In the genomic region with DNA sequence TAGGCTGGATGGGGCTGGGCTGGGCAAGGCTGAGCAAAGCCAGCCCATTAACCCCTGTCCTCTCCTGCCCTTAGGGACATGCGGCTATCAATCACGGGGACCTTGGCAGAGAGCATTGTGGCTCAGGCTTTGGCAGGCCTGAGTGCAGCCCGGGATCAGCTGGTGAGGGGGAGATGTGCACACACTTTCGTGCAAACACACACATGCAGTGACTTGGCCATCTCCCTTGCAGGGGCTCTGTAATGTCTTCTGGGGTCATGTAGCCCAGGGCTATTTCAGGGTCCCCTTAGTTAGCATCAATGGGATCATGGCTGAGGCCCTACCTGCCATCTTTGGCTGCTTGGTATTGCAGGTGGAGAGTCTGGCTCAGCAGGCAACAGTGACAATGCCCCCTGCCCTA, we compare ENCODE assay signal across 19 cellular contexts. TPM values are rescaled to one million over a fixed set of nuclear protein-coding genes. Genes with fewer than 3 reads are reported as not detected.
DNase-seq lines count a peak whose midpoint lies in the region; ATAC-seq, FAIRE-seq and TF ChIP-seq lines count a peak whose summit lies in the region.
"Had no signal": no experiment of that assay in that cellular context is flagged by ENCODE, and none has a peak within 500 bp of the region (broad histone marks: within the 10 kb centered on the region; RNA-seq: fewer than 3 reads in every experiment).

No MANE protein-coding gene starts in this region.

- no peaks in the 10 kb centered on the region for H3K27me3 ChIP-seq in CD8-positive, alpha-beta T cell (ENCODE audit: insufficient read depth, low read length)
- peaks cover 39% of the 10 kb centered on the region for H3K27me3 ChIP-seq in astrocyte (ENCODE audit: insufficient read depth, low read length)

- intact Hi-C loops in CD8-positive, alpha-beta T cell (cut with DNase I, micrococcal nuclease) = no loop called here

- no peak for DNase-seq in CD8-positive, alpha-beta T cell
- DNase-seq in GM20000 (ENCODE audit: low spot score) = peak; percentile 34
- no peak for DNase-seq in astrocyte (ENCODE audit: low read depth)
- no peak for DNase-seq in neural crest cell (ENCODE audit: low read depth, low spot score)
- no peak for DNase-seq in iPS-NIHi7 (ENCODE audit: extremely low spot score)
- DNase-seq: CD4-positive, alpha-beta T cell; central memory CD4-positive, alpha-beta T cell; DMS53; dorsolateral prefrontal cortex; GF-D8; left cardiac atrium; NCI-H1105 treated with DMSO at 0.1 percent for 48 hours; NCI-H2081; NCI-H446; SHP77 had no signal

- ATAC-seq in CD8-positive, alpha-beta T cell = no peak
- ATAC-seq in GM18502 (IDR thresholded peaks at IDR 0.05; ENCODE audit: poor library complexity, unreplicated experiment) (no peak), GM19023 (IDR thresholded peaks at IDR 0.05; ENCODE audit: unreplicated experiment) (no peak)

- no peak overlapping the region for H2AFZ ChIP-seq in astrocyte (ENCODE audit: low read depth, low read length)

- no peak overlapping the region for H3K4me2 ChIP-seq in astrocyte (ENCODE audit: low read length)

- no peak overlapping the region for H3K9ac ChIP-seq in astrocyte (ENCODE audit: low read length)

- H3K4me3 Mint-ChIP-seq in CD8-positive, alpha-beta T cell = no peak overlapping the region
- H3K4me3 Mint-ChIP-seq in astrocyte (ENCODE audit: unreplicated experiment) (peak overlapping the region; percentile 72), neural crest cell (peak overlapping the region; percentile 88)
- H3K4me3 Mint-ChIP-seq: CD4-positive, alpha-beta T cell had no signal

- TF ChIP-seq CTCF in CD8-positive, alpha-beta T cell (IDR thresholded peaks at IDR 0.05) = no peak
- no peak for TF ChIP-seq CTCF in GM20000 (IDR thresholded peaks at IDR 0.05; ENCODE audit: extremely low read depth, missing control alignments)
- no peak for TF ChIP-seq CTCF in astrocyte (IDR thresholded peaks at IDR 0.05; ENCODE audit: insufficient read depth, low read depth, low read length)
- TF ChIP-seq CTCF in neural crest cell (conservative IDR thresholded peaks at IDR 0.05) = no peak

- H3K79me2 ChIP-seq in astrocyte (ENCODE audit: insufficient read depth, low read length) = no peaks in the 10 kb centered on the region

- no peak for FAIRE-seq in astrocyte (lab: Jason Lieb, UNC)

- H3K27me3 Mint-ChIP-seq in CD8-positive, alpha-beta T cell (ENCODE audit: low read depth) = no peaks in the 10 kb centered on the region
- H3K27me3 Mint-ChIP-seq in astrocyte (ENCODE audit: low read depth, unreplicated experiment) = peaks cover 54% of the 10 kb centered on the region
- H3K27me3 Mint-ChIP-seq in neural crest cell (ENCODE audit: low read depth) = peaks cover 57% of the 10 kb centered on the region
- H3K27me3 Mint-ChIP-seq: CD4-positive, alpha-beta T cell had no signal

- no peak overlapping the region for H3K27ac ChIP-seq in CD8-positive, alpha-beta T cell (ENCODE audit: low read depth, low read length)
- no peak overlapping the region for H3K27ac ChIP-seq in astrocyte (ENCODE audit: low read depth, low read length)
- H3K27ac ChIP-seq: prostate gland, thoracic aorta had no signal

- POLR2A ChIA-PET in CD8-positive, alpha-beta T cell (lab: Charles Lee) = interaction anchor here (1.0 kb wide), 1 partner anchor 8 kb away, joined by 3 read pairs; the partner anchor contains the start of genes ACD and PARD6A

- H3K9me3 Mint-ChIP-seq in CD8-positive, alpha-beta T cell = no peaks in the 10 kb centered on the region
- peaks cover 5% of the 10 kb centered on the region for H3K9me3 Mint-ChIP-seq in astrocyte (ENCODE audit: unreplicated experiment)
- H3K9me3 Mint-ChIP-seq in neural crest cell = no peaks in the 10 kb centered on the region
- H3K9me3 Mint-ChIP-seq: CD4-positive, alpha-beta T cell had no signal

- no peaks in the 10 kb centered on the region for H3K9me3 ChIP-seq in CD8-positive, alpha-beta T cell (ENCODE audit: low read length)
- H3K9me3 ChIP-seq in astrocyte (ENCODE audit: insufficient read depth, low read depth, low read length) = no peaks in the 10 kb centered on the region
- H3K9me3 ChIP-seq: prostate gland, thoracic aorta had no signal

- CTCF ChIA-PET in CD8-positive, alpha-beta T cell (lab: Charles Lee) = interaction anchor here (0.6 to 16.4 kb wide), 5 partner anchors 17 to 138 kb away, joined by 3 to 158 read pairs (median 4); no protein-coding TSS in a partner anchor

- peaks cover 23% of the 10 kb centered on the region for H4K20me1 ChIP-seq in astrocyte (ENCODE audit: insufficient read depth, low read length)

- H3K27ac Mint-ChIP-seq in CD8-positive, alpha-beta T cell = peak overlapping the region; percentile 45
- H3K27ac Mint-ChIP-seq in astrocyte (ENCODE audit: unreplicated experiment) (no peak overlapping the region), neural crest cell (ENCODE audit: unreplicated experiment) (no peak overlapping the region)
- H3K27ac Mint-ChIP-seq: CD4-positive, alpha-beta T cell had no signal

- peaks cover 67% of the 10 kb centered on the region for H3K36me3 Mint-ChIP-seq in CD8-positive, alpha-beta T cell
- H3K36me3 Mint-ChIP-seq in astrocyte (ENCODE audit: low read depth, unreplicated experiment) (peaks cover 9% of the 10 kb centered on the region), neural crest cell (ENCODE audit: low read depth) (no peaks in the 10 kb centered on the region)

- H3K36me3 ChIP-seq in CD8-positive, alpha-beta T cell (ENCODE audit: insufficient read depth, low read length) = peaks cover 70% of the 10 kb centered on the region
- H3K36me3 ChIP-seq in astrocyte (ENCODE audit: insufficient read depth, low read length) = no peaks in the 10 kb centered on the region
- H3K36me3 ChIP-seq: prostate gland had no signal

- peaks cover 14% of the 10 kb centered on the region for H3K4me1 Mint-ChIP-seq in CD8-positive, alpha-beta T cell (ENCODE audit: low read depth)
- H3K4me1 Mint-ChIP-seq in astrocyte (ENCODE audit: low read depth, unreplicated experiment) (peaks cover 1% of the 10 kb centered on the region), neural crest cell (peaks cover 22% of the 10 kb centered on the region)

- no peak overlapping the region for H3K4me3 ChIP-seq in CD8-positive, alpha-beta T cell (ENCODE audit: low read depth, low read length)
- no peak overlapping the region for H3K4me3 ChIP-seq in astrocyte (ENCODE audit: insufficient read depth, low read depth, low read length)
- H3K4me3 ChIP-seq: thoracic aorta had no signal

- H3K4me1 ChIP-seq in CD8-positive, alpha-beta T cell (ENCODE audit: insufficient read depth, low read length) = peaks cover 5% of the 10 kb centered on the region
- H3K4me1 ChIP-seq in astrocyte (ENCODE audit: insufficient read depth, low read length) = peaks cover 7% of the 10 kb centered on the region
- H3K4me1 ChIP-seq: prostate gland had no signal

RNA-seq across cellular contexts. Expression of gene CARMIL2, which starts 6.9 kb away (rescaled TPM):
- total RNA-seq in CD8-positive, alpha-beta T cell = 100 to 1,000 TPM in 1 of 2 experiments, 10 to 100 TPM in 1; 93.2 to 111 TPM
- total RNA-seq in astrocyte (2.0 TPM in 2 replicates), neural crest cell (2.0 and 3.5 TPM in 2 replicates)

RNA-seq across cellular contexts. Expression of gene ACD, which starts 8.2 kb away (rescaled TPM):
- 10 to 100 TPM; 22.2 to 23.9 TPM for total RNA-seq in CD8-positive, alpha-beta T cell
- total RNA-seq in astrocyte (11.8 and 13.5 TPM in 2 replicates), neural crest cell (39.3 and 39.8 TPM in 2 replicates)

RNA-seq across cellular contexts. Expression of gene PARD6A, which starts 8.9 kb away (rescaled TPM):
- total RNA-seq in CD8-positive, alpha-beta T cell = 1 to 10 TPM; 3.0 to 3.1 TPM
- total RNA-seq in astrocyte (1.2 and 1.4 TPM in 2 replicates), neural crest cell (7.5 and 8.3 TPM in 2 replicates)

RNA-seq across cellular contexts. Expression of gene ENKD1, which starts 14.7 kb away (rescaled TPM):
- total RNA-seq in CD8-positive, alpha-beta T cell = 1 to 10 TPM; 1.7 to 2.5 TPM
- total RNA-seq in astrocyte (6.0 and 8.5 TPM in 2 replicates), neural crest cell (23.3 and 24.5 TPM in 2 replicates)

RNA-seq across cellular contexts. Expression of gene C16orf86, which starts 14.8 kb away (rescaled TPM):
- 1 to 10 TPM; 1.4 to 1.6 TPM for total RNA-seq in CD8-positive, alpha-beta T cell
- total RNA-seq in astrocyte (0.32 and 1.6 TPM in 2 replicates), neural crest cell (1.7 and 2.0 TPM in 2 replicates)

Comparison
In these comparisons a context has a peak if more than half of its experiments do, and no peak if none do; other contexts are left out.
1. RNA of gene CARMIL2, which starts 6.9 kb away (total RNA-seq): 93.2 to 111 TPM in CD8-positive, alpha-beta T cell; 2.0 to 3.5 TPM in neural crest cell and 2.0 TPM in astrocyte; every median in the first group is over 10 times any median in the second.